ENCODE assay signal across 8 cellular contexts in genomic region chr21:39373634-39374033, GRCh38. TPM values are rescaled to one million over a fixed set of nuclear protein-coding genes. Genes with fewer than 3 reads are reported as not detected.
DNase-seq lines count a peak whose midpoint lies in the region; ATAC-seq, FAIRE-seq and TF ChIP-seq lines count a peak whose summit lies in the region.

No MANE protein-coding gene starts in this region.

- H3K4me3 ChIP-seq in bronchial epithelial cell (ENCODE audit: low read depth, low read length), result no peak overlapping the region

- H3K36me3 ChIP-seq in bronchial epithelial cell (ENCODE audit: control insufficient read depth, insufficient read depth, low read length), result no peaks in the 10 kb centered on the region

- H3K4me3 Mint-ChIP-seq in osteocyte (ENCODE audit: unreplicated experiment), result no peak overlapping the region
- H3K4me3 Mint-ChIP-seq in activated T-cell treated with anti-CD3 and anti-CD28 coated beads, Interleukin-2, amount 50 U/mL, for 4 hours, result no peak overlapping the region

- H3K36me3 Mint-ChIP-seq in osteocyte (ENCODE audit: unreplicated experiment), result no peaks in the 10 kb centered on the region
- H3K36me3 Mint-ChIP-seq in activated T-cell treated with anti-CD3 and anti-CD28 coated beads, Interleukin-2, amount 50 U/mL, for 4 hours (ENCODE audit: insufficient read depth), result no peaks in the 10 kb centered on the region

- no peaks in the 10 kb centered on the region for H3K9me3 Mint-ChIP-seq in osteocyte (ENCODE audit: unreplicated experiment)
- no peaks in the 10 kb centered on the region for H3K9me3 Mint-ChIP-seq in activated T-cell treated with anti-CD3 and anti-CD28 coated beads, Interleukin-2, amount 50 U/mL, for 4 hours

- DNase-seq in GM03348 (ENCODE audit: low spot score) (peak; percentile 21), NCI-H1694 (lab: John Stamatoyannopoulos, UW) (peak; percentile 68), bronchial epithelial cell (ENCODE audit: low read depth) (peak; percentile 51), osteocyte (ENCODE audit: extremely low spot score, unreplicated experiment) (no peak)
- no peak for DNase-seq in activated T-cell treated with anti-CD3 and anti-CD28 coated beads, Interleukin-2, amount 50 U/mL, for 4 hours
- DNase-seq in stimulated activated CD4-positive, alpha-beta T cell treated with anti-CD3 and anti-CD28 coated beads, Interleukin-1b, Interleukin-23, amount 100 ng/mL, for 48 hours, result no peak
- DNase-seq in stimulated activated naive CD8-positive, alpha-beta T cell treated with anti-CD3 and anti-CD28 coated beads, Interleukin-15, Interleukin-2, amounts not matched to agents 100 U/mL and 50 U/mL, for 24 hours, result no peak

- no peak overlapping the region for H3K27ac Mint-ChIP-seq in osteocyte (ENCODE audit: unreplicated experiment)

- no peak for FAIRE-seq in bronchial epithelial cell (lab: Jason Lieb, UNC)

- no peak for ATAC-seq in activated T-cell treated with anti-CD3 and anti-CD28 coated beads, Interleukin-2, amount 50 U/mL, for 4 hours
- ATAC-seq in stimulated activated naive CD8-positive, alpha-beta T cell treated with anti-CD3 and anti-CD28 coated beads, Interleukin-15, Interleukin-2, amounts not matched to agents 100 U/mL and 50 U/mL, for 24 hours, result no peak

- peaks cover 4% of the 10 kb centered on the region for H3K4me1 Mint-ChIP-seq in osteocyte (ENCODE audit: unreplicated experiment)
- H3K4me1 Mint-ChIP-seq in activated T-cell treated with anti-CD3 and anti-CD28 coated beads, Interleukin-2, amount 50 U/mL, for 4 hours (ENCODE audit: low read depth), result no peaks in the 10 kb centered on the region

- no peaks in the 10 kb centered on the region for H3K27me3 ChIP-seq in bronchial epithelial cell (ENCODE audit: control insufficient read depth, insufficient read depth, low read length)

- H3K27me3 Mint-ChIP-seq in osteocyte (ENCODE audit: unreplicated experiment), result peaks cover 32% of the 10 kb centered on the region
- H3K27me3 Mint-ChIP-seq in activated T-cell treated with anti-CD3 and anti-CD28 coated beads, Interleukin-2, amount 50 U/mL, for 4 hours (ENCODE audit: low read depth), result peaks cover 2% of the 10 kb centered on the region

- TF ChIP-seq CTCF in 22Rv1 (IDR thresholded peaks at IDR 0.05) (peak; percentile 23; the same call in 1 of the 2 replicates), bronchial epithelial cell (IDR thresholded peaks at IDR 0.05; ENCODE audit: insufficient read depth, low read length, severe bottlenecking) (peak; percentile 44), osteocyte (IDR thresholded peaks at IDR 0.05) (peak; percentile 52)

- H3K27ac ChIP-seq in 22Rv1, result no peak overlapping the region

RNA-seq across cellular contexts. Expression of gene HMGN1, which starts 24.7 kb away (rescaled TPM):
- total RNA-seq in bronchial epithelial cell, result 341 and 362 TPM in 2 replicates
- 267 and 289 TPM in 2 replicates for total RNA-seq in osteocyte
- 100 to 1,000 TPM; 313 to 333 (median 321) TPM for total RNA-seq in activated T-cell treated with anti-CD3 and anti-CD28 coated beads, Interleukin-2, amount 50 U/mL, for 4 hours

Comparison
In these comparisons a context has a peak if more than half of its experiments do, and no peak if none do; other contexts are left out.
1. DNase-seq: peak in GM03348 (single experiment), NCI-H1694 (single experiment) and bronchial epithelial cell (single experiment); none in osteocyte (single experiment), activated T-cell treated with anti-CD3 and anti-CD28 coated beads, Interleukin-2, amount 50 U/mL, for 4 hours (single experiment), stimulated activated CD4-positive, alpha-beta T cell treated with anti-CD3 and anti-CD28 coated beads, Interleukin-1b, Interleukin-23, amount 100 ng/mL, for 48 hours (single experiment) and stimulated activated naive CD8-positive, alpha-beta T cell treated with anti-CD3 and anti-CD28 coated beads, Interleukin-15, Interleukin-2, amounts not matched to agents 100 U/mL and 50 U/mL, for 24 hours (single experiment).
2. Peak in every context shown above with its lines, with median percentiles within 50 percentile points of each other: CTCF ChIP-seq.